ENCODE assay signal across 1 cellular context in genomic region chrX:3142259-3143042, GRCh38.
TF ChIP-seq lines count a peak whose summit lies in the region.

No MANE protein-coding gene starts in this region.

TF ChIP-seq in SK-N-SH, 30 proteins besides CTCF, POLR2A, EP300 and RAD21:
- TF ChIP-seq REST (IDR thresholded peaks at IDR 0.05; ENCODE audit: low read depth, low read length) (no peak), POLR2AphosphoS5 (IDR thresholded peaks at IDR 0.05; ENCODE audit: low read depth, low read length) (no peak), SIN3A (IDR thresholded peaks at IDR 0.05; ENCODE audit: borderline replicate concordance, low read depth, low read length) (no peak), EZH2phosphoT487 (IDR thresholded peaks at IDR 0.05; ENCODE audit: borderline replicate concordance, low read depth) (no peak), SMC3 (IDR thresholded peaks at IDR 0.05; ENCODE audit: low read depth, low read length) (no peak), GABPA (IDR thresholded peaks at IDR 0.05; ENCODE audit: low read depth) (peak; percentile 46), USF2 (IDR thresholded peaks at IDR 0.05; ENCODE audit: borderline replicate concordance, low read depth, low read length) (no peak)
